In the genomic region with DNA sequence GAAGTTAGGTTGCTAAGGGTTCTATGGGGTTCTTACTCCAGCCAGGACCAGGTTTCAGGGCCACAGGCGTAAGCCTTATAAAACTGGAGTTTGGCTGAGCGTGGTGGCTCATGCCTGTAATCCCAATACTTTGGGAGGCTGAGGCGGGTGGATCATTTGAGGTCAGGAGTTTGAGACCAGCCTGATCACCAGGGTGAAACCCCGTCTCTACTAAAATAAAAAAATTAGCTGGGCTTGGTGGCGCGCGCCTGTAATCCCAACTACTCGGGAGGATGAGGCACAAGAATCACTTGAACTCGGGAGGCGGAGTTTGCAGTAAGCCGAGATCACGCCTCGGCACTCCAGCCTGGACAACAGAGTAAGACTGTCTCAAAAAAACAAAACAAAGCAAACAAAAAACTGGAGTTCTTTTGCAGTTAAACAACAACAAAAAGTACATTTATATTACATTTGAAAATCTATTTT, we compare ENCODE assay signal across 8 cellular contexts. TPM values are rescaled to one million over a fixed set of nuclear protein-coding genes. Genes with fewer than 3 reads are reported as not detected.
DNase-seq lines count a peak whose midpoint lies in the region; ATAC-seq, FAIRE-seq and TF ChIP-seq lines count a peak whose summit lies in the region.

No MANE protein-coding gene starts in this region.

- H3K4me3 ChIP-seq in GM12878 (peak overlapping the region; percentile 72; the same call in 1 of the 2 replicates), mesenchymal stem cell (ENCODE audit: insufficient read depth in 1 of 2, low read depth in 1 of 2, low read length in 2 of 2) (peak overlapping the region in 1 of 2 experiments; percentile 90), upper lobe of right lung (peak overlapping the region; percentile 88), H7 (ENCODE audit: insufficient read depth, low read depth, low read length) (no peak overlapping the region)

- H3K9me3 ChIP-seq in GM12878 (replicated peaks; ENCODE audit: control insufficient read depth, insufficient read depth, low read length) (no peaks in the 10 kb centered on the region), mesenchymal stem cell (ENCODE audit: control insufficient read depth, low read length) (no peaks in the 10 kb centered on the region), upper lobe of right lung (no peaks in the 10 kb centered on the region)

- SMC1A ChIA-PET in GM12878 (lab: Charles Lee; ENCODE audit: uncharacterized antibody, unreplicated experiment): interaction anchor here (0.7 to 2.0 kb wide), 6 partner anchors 9 to 284 kb away, joined by 3 to 5 read pairs (median 3); no protein-coding TSS in a partner anchor

- BruUV-seq in GM12878 (replicated peaks; lab: Mats Ljungman, UMichigan): no TSS peak

- CTCF ChIA-PET in GM12878 (lab: Yijun Ruan, JAX): interaction anchor here (0.6 to 2.3 kb wide), 10 partner anchors 8 to 329 kb away, joined by 3 to 7 read pairs (median 5); no protein-coding TSS in a partner anchor

- H3K27ac Mint-ChIP-seq in activated naive CD4-positive, alpha-beta T cell treated with anti-CD3 and anti-CD28 coated beads, Interleukin-2, amount 50 U/mL, for 24 hours: peak overlapping the region; percentile 94

- no peaks in the 10 kb centered on the region; a peak in 1 of 4 replicates for H3K36me3 ChIP-seq in GM12878 (ENCODE audit: control insufficient read depth in 2 of 2, insufficient read depth in 2 of 2, low read length in 1 of 2)
- H3K36me3 ChIP-seq in mesenchymal stem cell (ENCODE audit: control insufficient read depth in 1 of 2, insufficient read depth in 2 of 2, low read depth in 1 of 2, low read length in 2 of 2): peaks cover 6 to 11% of the 10 kb centered on the region in 2 experiments
- peaks cover 12% of the 10 kb centered on the region for H3K36me3 ChIP-seq in upper lobe of right lung
- H3K36me3 ChIP-seq in H7 (replicated peaks; ENCODE audit: control insufficient read depth, insufficient read depth, low read length): peaks cover 2% of the 10 kb centered on the region; the same call in 1 of the 2 replicates

- peak overlapping the region; percentile 43 to 87 for H3K18ac ChIP-seq in mesenchymal stem cell (ENCODE audit: low read depth in 1 of 2, low read length in 2 of 2)

- ATAC-seq in GM12878 (no peak), upper lobe of right lung (no peak)

- H3K4me1 ChIP-seq in GM12878 (ENCODE audit: control insufficient read depth, insufficient read depth, low read length) (no peaks in the 10 kb centered on the region), mesenchymal stem cell (ENCODE audit: control insufficient read depth, insufficient read depth, low read depth, low read length) (peaks cover 5% of the 10 kb centered on the region), upper lobe of right lung (peaks cover 13% of the 10 kb centered on the region)

- peak overlapping the region; percentile 74 for H4K8ac ChIP-seq in mesenchymal stem cell (ENCODE audit: low read length)

- 46% methylated on average over 13 of the region's 13 CpGs for WGBS in GM12878 (ENCODE audit: insufficient coverage, insufficient replicate concordance, low lambda C conversion rate, missing lambda C conversion rate)
- WGBS in mesenchymal stem cell: 82% methylated on average over 13 of the region's 13 CpGs

- H4K91ac ChIP-seq in mesenchymal stem cell (ENCODE audit: low read length): no peak overlapping the region

- no peak for DNase-seq in activated naive CD4-positive, alpha-beta T cell (lab: John Stamatoyannopoulos, UW)
- no peak for DNase-seq in GM12878 (ENCODE audit: low read depth, low spot score)
- no peak for DNase-seq in mesenchymal stem cell
- no peak for DNase-seq in upper lobe of right lung
- no peak for DNase-seq in H7
- no peak for DNase-seq in activated gamma-delta T cell (lab: John Stamatoyannopoulos, UW)
- DNase-seq in NK-92 treated with Interleukin-12 subunit alpha and Interleukin-12 subunit beta, amount 100 ng/mL, for 24 hours (lab: John Stamatoyannopoulos, UW): no peak

- peaks cover 5% of the 10 kb centered on the region for H3K36me3 Mint-ChIP-seq in activated naive CD4-positive, alpha-beta T cell treated with anti-CD3 and anti-CD28 coated beads, Interleukin-2, amount 50 U/mL, for 24 hours

- H3K9me3 Mint-ChIP-seq in activated naive CD4-positive, alpha-beta T cell treated with anti-CD3 and anti-CD28 coated beads, Interleukin-2, amount 50 U/mL, for 24 hours: no peaks in the 10 kb centered on the region

- H3K9ac ChIP-seq in GM12878 (ENCODE audit: control insufficient read depth, insufficient read depth, low read length): no peak overlapping the region
- H3K9ac ChIP-seq in mesenchymal stem cell (ENCODE audit: low read length): peak overlapping the region; percentile 96

- H3K27me3 ChIP-seq in GM12878 (replicated peaks in 1 of 2; ENCODE audit: control insufficient read depth in 2 of 2, insufficient read depth in 2 of 2, low read length in 1 of 2) (no peaks in the 10 kb centered on the region), mesenchymal stem cell (ENCODE audit: control insufficient read depth in 1 of 2, insufficient read depth in 1 of 2, low read length in 2 of 2) (no peaks in the 10 kb centered on the region), upper lobe of right lung (no peaks in the 10 kb centered on the region), H7 (ENCODE audit: control insufficient read depth, insufficient read depth, low read length) (no peaks in the 10 kb centered on the region)

- no peak overlapping the region for H2BK5ac ChIP-seq in mesenchymal stem cell (ENCODE audit: low read depth, low read length, poor library complexity, severe bottlenecking)

- peak overlapping the region; percentile 93 for H3K4me3 Mint-ChIP-seq in activated naive CD4-positive, alpha-beta T cell treated with anti-CD3 and anti-CD28 coated beads, Interleukin-2, amount 50 U/mL, for 24 hours

- no peak for TF ChIP-seq EP300 in GM12878 (IDR thresholded peaks at IDR 0.05; ENCODE audit: borderline replicate concordance in 1 of 2, control insufficient read depth in 1 of 2, low read depth in 2 of 2, low read length in 2 of 2)

- H2AFZ ChIP-seq in GM12878 (ENCODE audit: control insufficient read depth, low read depth, low read length): peak overlapping the region; percentile 95
- no peak overlapping the region for H2AFZ ChIP-seq in mesenchymal stem cell (ENCODE audit: low read depth, low read length)

- peak overlapping the region; percentile 68 for H3K4me2 ChIP-seq in GM12878 (ENCODE audit: control insufficient read depth, insufficient read depth)
- H3K4me2 ChIP-seq in mesenchymal stem cell (ENCODE audit: low read length, poor library complexity, severe bottlenecking): peak overlapping the region; percentile 6

- H3K79me1 ChIP-seq in mesenchymal stem cell (replicated peaks; ENCODE audit: low read length, poor library complexity, severe bottlenecking): peaks cover 8% of the 10 kb centered on the region

- TF ChIP-seq CTCF in GM12878 (IDR thresholded peaks at IDR 0.05 in 2 of 3, conservative IDR thresholded peaks at IDR 0.05 in 1 of 3; ENCODE audit: control insufficient read depth in 2 of 3, extremely low read depth in 1 of 3, insufficient read depth in 1 of 3, low read depth in 3 of 3, low read length in 3 of 3) (no peak), upper lobe of right lung (IDR thresholded peaks at IDR 0.05) (no peak)

- peak overlapping the region; percentile 30; the same call in 1 of the 2 replicates for H3K27ac ChIP-seq in GM12878 (ENCODE audit: control insufficient read depth, insufficient read depth)
- H3K27ac ChIP-seq in mesenchymal stem cell (ENCODE audit: low read length, poor library complexity, severe bottlenecking): no peak overlapping the region
- peak overlapping the region; percentile 92 for H3K27ac ChIP-seq in upper lobe of right lung

- H3K79me2 ChIP-seq in GM12878 (ENCODE audit: control insufficient read depth, insufficient read depth, low read length): peaks cover 10% of the 10 kb centered on the region

- TF ChIP-seq RAD21 in GM12878 (IDR thresholded peaks at IDR 0.05; ENCODE audit: insufficient read depth, low read depth, low read length): no peak

- no peak overlapping the region for H3K23ac ChIP-seq in mesenchymal stem cell (ENCODE audit: low read length in 2 of 2)

- in situ Hi-C loops in GM12878 (cut with MboI): no loop called here

- peaks cover 7% of the 10 kb centered on the region for H3K4me1 Mint-ChIP-seq in activated naive CD4-positive, alpha-beta T cell treated with anti-CD3 and anti-CD28 coated beads, Interleukin-2, amount 50 U/mL, for 24 hours

- no peak for TF ChIP-seq POLR2A in GM12878 (IDR thresholded peaks at IDR 0.05; ENCODE audit: low read depth, low read length)

- no peak overlapping the region for H3K14ac ChIP-seq in mesenchymal stem cell (ENCODE audit: low read length in 2 of 2)

- no peak overlapping the region for H2AK5ac ChIP-seq in mesenchymal stem cell (ENCODE audit: low read length, severe bottlenecking)

- intact Hi-C loops in GM12878 (cut with micrococcal nuclease; ENCODE audit: unreplicated experiment) (no loop called here), upper lobe of right lung (cut with DNase I) (no loop called here)

- H2BK120ac ChIP-seq in mesenchymal stem cell (ENCODE audit: low read depth, low read length): no peak overlapping the region

- no peak for FAIRE-seq in GM12878 (lab: Jason Lieb, UNC)

- no peak overlapping the region for H3K4ac ChIP-seq in mesenchymal stem cell (ENCODE audit: low read depth in 1 of 2, low read length in 2 of 2)

- no peak overlapping the region for H2BK12ac ChIP-seq in mesenchymal stem cell (ENCODE audit: low read length in 2 of 2)

- H4K20me1 ChIP-seq in GM12878 (ENCODE audit: control insufficient read depth, insufficient read depth): no peaks in the 10 kb centered on the region

- POLR2A ChIA-PET in GM12878 (lab: Charles Lee): interaction anchor here (0.5 to 1.6 kb wide), 5 partner anchors 10 to 1283 kb away, joined by 3 to 9 read pairs (median 4); partner anchors contain the start of gene ZFYVE27

- no peak overlapping the region for H2BK15ac ChIP-seq in mesenchymal stem cell (ENCODE audit: low read depth, poor library complexity, severe bottlenecking)

- RAD21 ChIA-PET in GM12878 (lab: Charles Lee; ENCODE audit: unreplicated experiment): interaction anchor here (0.7 to 3.0 kb wide), 3 partner anchors 44 to 215 kb away, joined by 3 to 10 read pairs (median 3); no protein-coding TSS in a partner anchor

- H3K27me3 Mint-ChIP-seq in activated naive CD4-positive, alpha-beta T cell treated with anti-CD3 and anti-CD28 coated beads, Interleukin-2, amount 50 U/mL, for 24 hours: no peaks in the 10 kb centered on the region

RNA-seq across cellular contexts. Expression of gene RRP12, which starts 0.3 kb away (rescaled TPM):
- total RNA-seq in GM12878 (2013; cell fraction: nucleolus; rRNA removed): 71.8 and 82.0 TPM in 2 replicates
- total RNA-seq in GM12878 (2014; rRNA removed) (27.2 and 32.6 TPM in 2 replicates), GM12878 (2014; rRNA removed; fragmentation: Illumina TruSeq; extraction: Trizol) (14.6 and 14.9 TPM in 2 replicates), GM12878 (2021) (47.7 and 48.3 TPM in 2 replicates), upper lobe of right lung (23.7 TPM)
- 9.1 TPM for polyA plus RNA-seq in GM12878 (2011; ENCODE audit: low read depth)
- polyA plus RNA-seq in GM12878 (2011; rRNA removed) (5.0 and 13.9 TPM in 2 replicates), GM12878 (2014; fragmentation: Illumina TruSeq; extraction: Trizol) (5.1 and 16.5 TPM in 2 replicates), GM12878 (2014; fragmentation: Nextera tagmentation; extraction: Ambion mirVana) (1 to 10 TPM; 5.3 to 5.7 TPM), GM12878 (2014; rRNA removed) (17.1 and 22.1 TPM in 2 replicates), GM12878 (2016; fragmentation: Nextera tagmentation; extraction: Ambion mirVana) (10 to 100 TPM; 47.2 to 48.7 TPM)
- 8.6 and 8.9 TPM in 2 replicates for polyA plus RNA-seq in GM12878 (2011; cell fraction: cytosol; rRNA removed)
- polyA plus RNA-seq in GM12878 (2011; cell fraction: nucleus; rRNA removed): 38.5 and 56.3 TPM in 2 replicates
- polyA plus RNA-seq in GM12878 (2012): 14.7 and 17.0 TPM in 2 replicates
- 19.9 and 23.0 TPM in 2 replicates for polyA minus RNA-seq in GM12878 (2011; rRNA and poly(A)+ RNA removed)
- 7.4 and 14.5 TPM in 2 replicates for polyA minus RNA-seq in GM12878 (2011; cell fraction: cytosol; rRNA and poly(A)+ RNA removed)
- 22.7 and 41.5 TPM in 2 replicates for polyA minus RNA-seq in GM12878 (2011; cell fraction: nucleus; rRNA and poly(A)+ RNA removed)
- 8.0 TPM for polyA plus RNA-seq in mesenchymal stem cell (2013, experiment 1 of 2)
- 7.5 TPM for polyA plus RNA-seq in mesenchymal stem cell (2013, experiment 2 of 2)
- total RNA-seq in H7 (2014; rRNA removed; shearing (Covaris generic)): 41.7 and 47.4 TPM in 2 replicates

RNA-seq across cellular contexts. Expression of gene PGAM1, which starts 24.5 kb away (rescaled TPM):
- 129 and 132 TPM in 2 replicates for total RNA-seq in GM12878 (2013; cell fraction: nucleolus; rRNA removed)
- 900 and 915 TPM in 2 replicates for total RNA-seq in GM12878 (2014; rRNA removed)
- total RNA-seq in GM12878 (2014; rRNA removed; fragmentation: Illumina TruSeq; extraction: Trizol): 522 and 529 TPM in 2 replicates
- total RNA-seq in GM12878 (2021): 716 and 743 TPM in 2 replicates
- 616 TPM for polyA plus RNA-seq in GM12878 (2011; ENCODE audit: low read depth)
- polyA plus RNA-seq in GM12878 (2011; rRNA removed): 1,223 and 1,362 TPM in 2 replicates
- 1,432 and 1,474 TPM in 2 replicates for polyA plus RNA-seq in GM12878 (2011; cell fraction: cytosol; rRNA removed)
- polyA plus RNA-seq in GM12878 (2011; cell fraction: nucleus; rRNA removed): 542 and 632 TPM in 2 replicates
- polyA plus RNA-seq in GM12878 (2012): 909 and 1,002 TPM in 2 replicates
- polyA plus RNA-seq in GM12878 (2014; fragmentation: Illumina TruSeq; extraction: Trizol): 458 and 657 TPM in 2 replicates
- 100 to 1,000 TPM; 115 to 271 TPM for polyA plus RNA-seq in GM12878 (2014; fragmentation: Nextera tagmentation; extraction: Ambion mirVana)
- 761 and 772 TPM in 2 replicates for polyA plus RNA-seq in GM12878 (2014; rRNA removed)
- polyA plus RNA-seq in GM12878 (2016; fragmentation: Nextera tagmentation; extraction: Ambion mirVana): 1,000 to 10,000 TPM; 1,161 to 1,235 TPM
- polyA minus RNA-seq in GM12878 (2011; rRNA and poly(A)+ RNA removed): 705 and 1,086 TPM in 2 replicates
- polyA minus RNA-seq in GM12878 (2011; cell fraction: cytosol; rRNA and poly(A)+ RNA removed): 277 and 295 TPM in 2 replicates
- polyA minus RNA-seq in GM12878 (2011; cell fraction: nucleus; rRNA and poly(A)+ RNA removed): 144 and 158 TPM in 2 replicates
- 268 TPM for polyA plus RNA-seq in mesenchymal stem cell (2013, experiment 1 of 2)
- 270 TPM for polyA plus RNA-seq in mesenchymal stem cell (2013, experiment 2 of 2)
- 139 TPM for total RNA-seq in upper lobe of right lung
- 1,178 and 1,380 TPM in 2 replicates for total RNA-seq in H7 (2014; rRNA removed; shearing (Covaris generic))

RNA-seq across cellular contexts. Expression of gene EXOSC1, which starts 44.3 kb away (rescaled TPM):
- 32.7 and 33.1 TPM in 2 replicates for total RNA-seq in GM12878 (2013; cell fraction: nucleolus; rRNA removed)
- total RNA-seq in GM12878 (2014; rRNA removed) (63.1 and 65.8 TPM in 2 replicates), GM12878 (2014; rRNA removed; fragmentation: Illumina TruSeq; extraction: Trizol) (63.8 and 65.7 TPM in 2 replicates), GM12878 (2021) (43.4 and 50.3 TPM in 2 replicates), upper lobe of right lung (27.0 TPM)
- polyA plus RNA-seq in GM12878 (2011; ENCODE audit: low read depth): 43.6 TPM
- polyA plus RNA-seq in GM12878 (2011; rRNA removed) (50.8 and 53.7 TPM in 2 replicates), GM12878 (2014; fragmentation: Illumina TruSeq; extraction: Trizol) (80.5 and 83.4 TPM in 2 replicates), GM12878 (2014; fragmentation: Nextera tagmentation; extraction: Ambion mirVana) (100 to 1,000 TPM in 1 of 2 experiments, 10 to 100 TPM in 1; 88.8 to 121 TPM), GM12878 (2014; rRNA removed) (65.7 and 66.7 TPM in 2 replicates), GM12878 (2016; fragmentation: Nextera tagmentation; extraction: Ambion mirVana) (100 to 1,000 TPM; 116 to 119 TPM)
- polyA plus RNA-seq in GM12878 (2011; cell fraction: cytosol; rRNA removed): 56.7 and 58.7 TPM in 2 replicates
- polyA plus RNA-seq in GM12878 (2011; cell fraction: nucleus; rRNA removed): 27.4 and 30.1 TPM in 2 replicates
- polyA plus RNA-seq in GM12878 (2012): 44.2 and 44.4 TPM in 2 replicates
- polyA minus RNA-seq in GM12878 (2011; rRNA and poly(A)+ RNA removed): 30.1 and 31.1 TPM in 2 replicates
- 6.4 and 13.6 TPM in 2 replicates for polyA minus RNA-seq in GM12878 (2011; cell fraction: cytosol; rRNA and poly(A)+ RNA removed)
- polyA minus RNA-seq in GM12878 (2011; cell fraction: nucleus; rRNA and poly(A)+ RNA removed): 9.2 and 15.8 TPM in 2 replicates
- 60.5 TPM for polyA plus RNA-seq in mesenchymal stem cell (2013, experiment 1 of 2)
- polyA plus RNA-seq in mesenchymal stem cell (2013, experiment 2 of 2): 56.7 TPM
- total RNA-seq in H7 (2014; rRNA removed; shearing (Covaris generic)): 71.8 and 84.5 TPM in 2 replicates

RNA-seq across cellular contexts. Expression of gene ZDHHC16, which starts 44.5 kb away (rescaled TPM):
- total RNA-seq in GM12878 (2013; cell fraction: nucleolus; rRNA removed): 27.9 and 36.8 TPM in 2 replicates
- total RNA-seq in GM12878 (2014; rRNA removed) (30.0 and 30.6 TPM in 2 replicates), GM12878 (2014; rRNA removed; fragmentation: Illumina TruSeq; extraction: Trizol) (27.3 and 29.6 TPM in 2 replicates), GM12878 (2021) (27.7 and 30.5 TPM in 2 replicates), upper lobe of right lung (63.2 TPM)
- 11.7 TPM for polyA plus RNA-seq in GM12878 (2011; ENCODE audit: low read depth)
- polyA plus RNA-seq in GM12878 (2011; rRNA removed) (17.6 and 25.7 TPM in 2 replicates), GM12878 (2014; fragmentation: Illumina TruSeq; extraction: Trizol) (40.7 and 43.2 TPM in 2 replicates), GM12878 (2014; fragmentation: Nextera tagmentation; extraction: Ambion mirVana) (10 to 100 TPM; 16.8 to 20.0 TPM), GM12878 (2014; rRNA removed) (26.5 and 27.8 TPM in 2 replicates), GM12878 (2016; fragmentation: Nextera tagmentation; extraction: Ambion mirVana) (10 to 100 TPM; 56.6 to 63.1 TPM)
- 42.2 and 45.9 TPM in 2 replicates for polyA plus RNA-seq in GM12878 (2011; cell fraction: cytosol; rRNA removed)
- polyA plus RNA-seq in GM12878 (2011; cell fraction: nucleus; rRNA removed): 36.1 and 42.5 TPM in 2 replicates
- polyA plus RNA-seq in GM12878 (2012): 14.2 and 16.8 TPM in 2 replicates
- polyA minus RNA-seq in GM12878 (2011; rRNA and poly(A)+ RNA removed): 45.6 and 55.0 TPM in 2 replicates
- 8.7 and 10.7 TPM in 2 replicates for polyA minus RNA-seq in GM12878 (2011; cell fraction: cytosol; rRNA and poly(A)+ RNA removed)
- polyA minus RNA-seq in GM12878 (2011; cell fraction: nucleus; rRNA and poly(A)+ RNA removed): 15.4 and 26.1 TPM in 2 replicates
- polyA plus RNA-seq in mesenchymal stem cell (2013, experiment 1 of 2): 38.8 TPM
- 39.7 TPM for polyA plus RNA-seq in mesenchymal stem cell (2013, experiment 2 of 2)
- 36.0 and 47.6 TPM in 2 replicates for total RNA-seq in H7 (2014; rRNA removed; shearing (Covaris generic))
